10 cellular contexts compared by ENCODE assay signal in genomic region chr5:6483880-6484382, GRCh38. TPM values are rescaled to one million over a fixed set of nuclear protein-coding genes. Genes with fewer than 3 reads are reported as not detected.
DNase-seq lines count a peak whose midpoint lies in the region; ATAC-seq and TF ChIP-seq lines count a peak whose summit lies in the region.
"Had no signal": no experiment of that assay in that cellular context is flagged by ENCODE, and none has a peak within 500 bp of the region (broad histone marks: within the 10 kb centered on the region; RNA-seq: fewer than 3 reads in every experiment).

No MANE protein-coding gene starts in this region.

- no peaks in the 10 kb centered on the region; the same call in 1 of the 2 replicates for H3K27me3 ChIP-seq in Caco-2 (replicated peaks; ENCODE audit: control insufficient read depth, insufficient read depth, low read length)

- H3K27ac Mint-ChIP-seq in activated T-helper 17 cell treated with anti-CD3 and anti-CD28 coated beads, Interleukin-2, amount 50 U/mL, for 72 hours = no peak overlapping the region
- H3K27ac Mint-ChIP-seq in naive thymus-derived CD8-positive, alpha-beta T cell = peak overlapping the region in 3 of 10 donors; percentile 22 to 74 (median 70)
- no peak overlapping the region for H3K27ac Mint-ChIP-seq in Caco-2 (ENCODE audit: unreplicated experiment)

- H3K9me3 Mint-ChIP-seq in activated T-helper 17 cell treated with anti-CD3 and anti-CD28 coated beads, Interleukin-2, amount 50 U/mL, for 72 hours = no peaks in the 10 kb centered on the region
- no peaks in the 10 kb centered on the region for H3K9me3 Mint-ChIP-seq in naive thymus-derived CD8-positive, alpha-beta T cell
- H3K9me3 Mint-ChIP-seq in Caco-2 (ENCODE audit: unreplicated experiment) = no peaks in the 10 kb centered on the region

- H3K27me3 Mint-ChIP-seq in activated T-helper 17 cell treated with anti-CD3 and anti-CD28 coated beads, Interleukin-2, amount 50 U/mL, for 72 hours = peaks cover 30% of the 10 kb centered on the region
- H3K27me3 Mint-ChIP-seq in naive thymus-derived CD8-positive, alpha-beta T cell = peaks cover 0 to 8% (median 3%) of the 10 kb centered on the region in 5 donors
- peaks cover 33% of the 10 kb centered on the region for H3K27me3 Mint-ChIP-seq in Caco-2 (ENCODE audit: insufficient read depth, unreplicated experiment)

- no peak for TF ChIP-seq CTCF in Caco-2 (IDR thresholded peaks at IDR 0.05; ENCODE audit: insufficient read depth in 1 of 2, low read depth in 1 of 2, low read length in 1 of 2, severe bottlenecking in 1 of 2, unreplicated experiment in 1 of 2)

- H3K36me3 ChIP-seq in Caco-2 (ENCODE audit: control insufficient read depth, insufficient read depth, low read length) = no peaks in the 10 kb centered on the region

- no peaks in the 10 kb centered on the region for H3K36me3 Mint-ChIP-seq in activated T-helper 17 cell treated with anti-CD3 and anti-CD28 coated beads, Interleukin-2, amount 50 U/mL, for 72 hours (ENCODE audit: low read depth)
- no peaks in the 10 kb centered on the region for H3K36me3 Mint-ChIP-seq in naive thymus-derived CD8-positive, alpha-beta T cell
- no peaks in the 10 kb centered on the region for H3K36me3 Mint-ChIP-seq in Caco-2 (ENCODE audit: insufficient read depth, unreplicated experiment)

- H3K4me3 ChIP-seq in Caco-2 (ENCODE audit: low read depth, low read length) = no peak overlapping the region
- H3K4me3 ChIP-seq: PC-9 had no signal

- POLR2A ChIA-PET in naive thymus-derived CD8-positive, alpha-beta T cell (lab: Charles Lee) = no interaction called here
- POLR2A ChIA-PET in Caco-2 (lab: Charles Lee) = no interaction called here

- CTCF ChIA-PET in Caco-2 (lab: Charles Lee) = no interaction called here

- no peak overlapping the region for H3K4me3 Mint-ChIP-seq in activated T-helper 17 cell treated with anti-CD3 and anti-CD28 coated beads, Interleukin-2, amount 50 U/mL, for 72 hours
- peak overlapping the region in 1 of 10 donors; percentile 22 for H3K4me3 Mint-ChIP-seq in naive thymus-derived CD8-positive, alpha-beta T cell
- H3K4me3 Mint-ChIP-seq in Caco-2 (ENCODE audit: unreplicated experiment) = no peak overlapping the region

- DNase-seq in naive thymus-derived CD8-positive, alpha-beta T cell = no peak
- no peak for DNase-seq in NCI-H345 treated with DMSO at 0.1 percent for 48 hours (lab: John Stamatoyannopoulos, UW; ENCODE audit: unreplicated experiment)
- DNase-seq in Caco-2 = no peak
- DNase-seq: glutamatergic neuron, Kasumi-1, PC-9 had no signal

- no peaks in the 10 kb centered on the region for H3K4me1 Mint-ChIP-seq in activated T-helper 17 cell treated with anti-CD3 and anti-CD28 coated beads, Interleukin-2, amount 50 U/mL, for 72 hours
- peaks cover 3 to 16% (median 10%) of the 10 kb centered on the region in 4 donors for H3K4me1 Mint-ChIP-seq in naive thymus-derived CD8-positive, alpha-beta T cell
- no peaks in the 10 kb centered on the region for H3K4me1 Mint-ChIP-seq in Caco-2 (ENCODE audit: low read depth, unreplicated experiment)

- no peaks in the 10 kb centered on the region for H3K4me1 ChIP-seq in Caco-2

- H3K9me3 ChIP-seq in Caco-2 = no peaks in the 10 kb centered on the region

- intact Hi-C loops in Caco-2 (cut with micrococcal nuclease; ENCODE audit: unreplicated experiment) = no loop called here

- ATAC-seq in GM18517 (IDR thresholded peaks at IDR 0.05; ENCODE audit: unreplicated experiment) (peak; percentile 94), GM19438 (IDR thresholded peaks at IDR 0.05; ENCODE audit: low read depth, unreplicated experiment) (peak; percentile 82), HG02981 (IDR thresholded peaks at IDR 0.05; ENCODE audit: unreplicated experiment) (peak; percentile 89)
- peak; percentile 89 for ATAC-seq in activated T-helper 17 cell treated with anti-CD3 and anti-CD28 coated beads, Interleukin-2, amount 50 U/mL, for 72 hours (replicated peaks)
- ATAC-seq in naive thymus-derived CD8-positive, alpha-beta T cell = no peak

- no TSS peak for BruUV-seq in Caco-2 (replicated peaks; lab: Mats Ljungman, UMichigan)

RNA-seq across cellular contexts. Expression of gene UBE2QL1, which starts 35.3 kb away (rescaled TPM):
- not detected for total RNA-seq in activated T-helper 17 cell treated with anti-CD3 and anti-CD28 coated beads, Interleukin-2, amount 50 U/mL, for 72 hours
- not detected for total RNA-seq in naive thymus-derived CD8-positive, alpha-beta T cell
- not detected for polyA plus RNA-seq in naive thymus-derived CD8-positive, alpha-beta T cell
- not detected in 2 replicates for total RNA-seq in Caco-2 (2022)
- total RNA-seq: PC-9 had no signal

Comparison
In these comparisons a context has a peak if more than half of its experiments do, and no peak if none do; other contexts are left out.
1. ATAC-seq: peak in GM18517 (single experiment), GM19438 (single experiment), HG02981 (single experiment) and activated T-helper 17 cell treated with anti-CD3 and anti-CD28 coated beads, Interleukin-2, amount 50 U/mL, for 72 hours (single experiment); none in naive thymus-derived CD8-positive, alpha-beta T cell (0 of 2).